In the genomic region with DNA sequence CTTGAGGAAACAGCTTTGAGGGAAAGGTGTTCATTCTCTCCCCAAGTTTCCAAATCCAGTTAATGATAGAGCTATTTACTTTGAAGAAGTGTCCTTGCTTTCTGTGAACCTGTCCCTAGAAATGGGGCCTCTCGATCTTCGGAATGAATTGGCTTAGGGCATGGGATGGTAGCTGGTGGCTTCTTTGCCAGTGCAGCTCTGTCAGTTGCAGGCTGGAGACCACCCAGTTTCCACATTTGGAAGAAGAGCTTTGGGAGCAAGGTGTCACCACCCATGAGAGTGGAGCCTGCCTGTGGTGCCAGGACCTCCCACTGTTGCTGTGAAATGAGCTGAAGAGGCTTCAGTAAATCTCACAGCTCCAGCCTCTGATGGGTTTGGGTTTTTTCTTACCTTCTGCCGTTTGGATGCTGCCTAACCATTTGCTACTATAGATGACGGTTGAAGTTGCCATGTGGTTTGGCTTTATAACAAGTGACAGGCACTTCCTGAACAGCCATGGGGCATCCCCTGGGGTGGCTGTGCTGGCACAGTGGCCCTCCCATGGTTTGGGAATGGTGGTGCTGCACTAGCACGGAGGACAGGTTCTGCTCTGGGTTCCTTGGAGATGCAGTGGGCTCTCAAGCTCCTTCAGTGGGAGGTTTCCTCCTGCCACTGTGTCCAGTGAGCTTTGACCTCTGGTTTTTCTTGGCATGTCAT, we compare ENCODE assay signal across 18 cellular contexts. TPM values are rescaled to one million over a fixed set of nuclear protein-coding genes. Genes with fewer than 3 reads are reported as not detected.
A peak's percentile ranks its signal among the peaks of the same experiment; 100 is the strongest.
DNase-seq lines count a peak whose midpoint lies in the region; ATAC-seq lines count a peak whose summit lies in the region.
"Had no signal": no experiment of that assay in that cellular context is flagged by ENCODE, and none has a peak within 500 bp of the region (broad histone marks: within the 10 kb centered on the region; RNA-seq: fewer than 3 reads in every experiment).

No MANE protein-coding gene starts in this region.

- peak overlapping the region; percentile 60 for H3K27ac Mint-ChIP-seq in activated naive CD8-positive, alpha-beta T cell treated with anti-CD3 and anti-CD28 coated beads, Interleukin-2, amount 10 ng/mL, durations not matched to agents 7 days and 5 days
- H3K27ac Mint-ChIP-seq in activated naive CD8-positive, alpha-beta T cell treated with anti-CD3 and anti-CD28 coated beads, Interleukin-2, amount 50 U/mL, for 24 hours, result no peak overlapping the region
- H3K27ac Mint-ChIP-seq in T-helper 1 cell treated with Interleukin-12 subunit alpha and Interleukin-12 subunit beta and Interleukin-4 antibody, amounts not matched to agents 30 μg/mL and 1 μg/mL, for 36 hours, result peak overlapping the region; percentile 52
- peak overlapping the region; percentile 45 for H3K27ac Mint-ChIP-seq in stimulated activated effector memory CD8-positive, alpha-beta T cell treated with anti-CD3 and anti-CD28 coated beads, Interleukin-12 subunit alpha, Interleukin-12 subunit beta, amount 100 ng/mL, for 72 hours

- ATAC-seq in activated naive CD8-positive, alpha-beta T cell treated with anti-CD3 and anti-CD28 coated beads, Interleukin-2, amount 10 ng/mL, durations not matched to agents 7 days and 5 days (ENCODE audit: low read depth), result peak; percentile 76
- ATAC-seq in activated naive CD8-positive, alpha-beta T cell treated with anti-CD3 and anti-CD28 coated beads, Interleukin-2, amount 50 U/mL, for 24 hours, result no peak
- ATAC-seq in esophagus mucosa, result peak; percentile 25
- ATAC-seq in stimulated activated effector memory CD8-positive, alpha-beta T cell treated with anti-CD3 and anti-CD28 coated beads, Interleukin-12 subunit alpha, Interleukin-12 subunit beta, amount 100 ng/mL, for 72 hours, result peak; percentile 71
- ATAC-seq in HG03469 (IDR thresholded peaks at IDR 0.05; ENCODE audit: unreplicated experiment), result no peak
- no peak for ATAC-seq in GM19395 (IDR thresholded peaks at IDR 0.05; ENCODE audit: unreplicated experiment)
- ATAC-seq: sciatic nerve had no signal

- peaks cover 23% of the 10 kb centered on the region for H3K36me3 Mint-ChIP-seq in activated naive CD8-positive, alpha-beta T cell treated with anti-CD3 and anti-CD28 coated beads, Interleukin-2, amount 10 ng/mL, durations not matched to agents 7 days and 5 days
- H3K36me3 Mint-ChIP-seq in activated naive CD8-positive, alpha-beta T cell treated with anti-CD3 and anti-CD28 coated beads, Interleukin-2, amount 50 U/mL, for 24 hours (ENCODE audit: low read depth), result peaks cover 21% of the 10 kb centered on the region
- peaks cover 26% of the 10 kb centered on the region for H3K36me3 Mint-ChIP-seq in T-helper 1 cell treated with Interleukin-12 subunit alpha and Interleukin-12 subunit beta and Interleukin-4 antibody, amounts not matched to agents 30 μg/mL and 1 μg/mL, for 36 hours (ENCODE audit: low read depth)
- peaks cover 52% of the 10 kb centered on the region for H3K36me3 Mint-ChIP-seq in stimulated activated effector memory CD8-positive, alpha-beta T cell treated with anti-CD3 and anti-CD28 coated beads, Interleukin-12 subunit alpha, Interleukin-12 subunit beta, amount 100 ng/mL, for 72 hours

- no peak for DNase-seq in activated naive CD8-positive, alpha-beta T cell treated with anti-CD3 and anti-CD28 coated beads, Interleukin-2, amount 10 ng/mL, durations not matched to agents 7 days and 5 days
- DNase-seq in activated naive CD8-positive, alpha-beta T cell treated with anti-CD3 and anti-CD28 coated beads, Interleukin-2, amount 50 U/mL, for 24 hours, result no peak
- DNase-seq in stimulated activated effector memory CD8-positive, alpha-beta T cell treated with anti-CD3 and anti-CD28 coated beads, Interleukin-12 subunit alpha, Interleukin-12 subunit beta, amount 100 ng/mL, for 72 hours (ENCODE audit: low spot score in 2 of 2), result no peak
- no peak for DNase-seq in SIG-M5 treated with dmso at 0.1 percent for 504 hours (lab: John Stamatoyannopoulos, UW; ENCODE audit: unreplicated experiment)
- DNase-seq: dorsolateral prefrontal cortex; KBM-7; kidney glomerular epithelial cell; mammary epithelial cell; NCI-H1436 treated with DMSO at 0.1 percent for 48 hours; NCI-H524; stimulated activated CD4-positive, alpha-beta T cell treated with anti-CD3 and anti-CD28 coated beads, Interleukin-15, amount 100 ng/mL, for 24 hours had no signal

- peaks cover 18% of the 10 kb centered on the region for H3K4me1 Mint-ChIP-seq in activated naive CD8-positive, alpha-beta T cell treated with anti-CD3 and anti-CD28 coated beads, Interleukin-2, amount 10 ng/mL, durations not matched to agents 7 days and 5 days
- peaks cover 12% of the 10 kb centered on the region for H3K4me1 Mint-ChIP-seq in activated naive CD8-positive, alpha-beta T cell treated with anti-CD3 and anti-CD28 coated beads, Interleukin-2, amount 50 U/mL, for 24 hours
- H3K4me1 Mint-ChIP-seq in T-helper 1 cell treated with Interleukin-12 subunit alpha and Interleukin-12 subunit beta and Interleukin-4 antibody, amounts not matched to agents 30 μg/mL and 1 μg/mL, for 36 hours (ENCODE audit: low read depth), result peaks cover 13% of the 10 kb centered on the region
- H3K4me1 Mint-ChIP-seq in stimulated activated effector memory CD8-positive, alpha-beta T cell treated with anti-CD3 and anti-CD28 coated beads, Interleukin-12 subunit alpha, Interleukin-12 subunit beta, amount 100 ng/mL, for 72 hours, result peaks cover 20% of the 10 kb centered on the region

- peaks cover 9% of the 10 kb centered on the region for H3K27me3 Mint-ChIP-seq in activated naive CD8-positive, alpha-beta T cell treated with anti-CD3 and anti-CD28 coated beads, Interleukin-2, amount 10 ng/mL, durations not matched to agents 7 days and 5 days
- H3K27me3 Mint-ChIP-seq in activated naive CD8-positive, alpha-beta T cell treated with anti-CD3 and anti-CD28 coated beads, Interleukin-2, amount 50 U/mL, for 24 hours, result peaks cover 3% of the 10 kb centered on the region
- H3K27me3 Mint-ChIP-seq in T-helper 1 cell treated with Interleukin-12 subunit alpha and Interleukin-12 subunit beta and Interleukin-4 antibody, amounts not matched to agents 30 μg/mL and 1 μg/mL, for 36 hours (ENCODE audit: low read depth), result peaks cover 9% of the 10 kb centered on the region
- H3K27me3 Mint-ChIP-seq: CD4-positive, alpha-beta memory T cell had no signal

- H3K4me3 Mint-ChIP-seq in activated naive CD8-positive, alpha-beta T cell treated with anti-CD3 and anti-CD28 coated beads, Interleukin-2, amount 10 ng/mL, durations not matched to agents 7 days and 5 days, result no peak overlapping the region
- no peak overlapping the region for H3K4me3 Mint-ChIP-seq in activated naive CD8-positive, alpha-beta T cell treated with anti-CD3 and anti-CD28 coated beads, Interleukin-2, amount 50 U/mL, for 24 hours
- no peak overlapping the region for H3K4me3 Mint-ChIP-seq in T-helper 1 cell treated with Interleukin-12 subunit alpha and Interleukin-12 subunit beta and Interleukin-4 antibody, amounts not matched to agents 30 μg/mL and 1 μg/mL, for 36 hours
- no peak overlapping the region for H3K4me3 Mint-ChIP-seq in stimulated activated effector memory CD8-positive, alpha-beta T cell treated with anti-CD3 and anti-CD28 coated beads, Interleukin-12 subunit alpha, Interleukin-12 subunit beta, amount 100 ng/mL, for 72 hours
- H3K4me3 Mint-ChIP-seq: CD4-positive, alpha-beta memory T cell had no signal

- no peaks in the 10 kb centered on the region for H3K9me3 Mint-ChIP-seq in activated naive CD8-positive, alpha-beta T cell treated with anti-CD3 and anti-CD28 coated beads, Interleukin-2, amount 10 ng/mL, durations not matched to agents 7 days and 5 days
- no peaks in the 10 kb centered on the region for H3K9me3 Mint-ChIP-seq in activated naive CD8-positive, alpha-beta T cell treated with anti-CD3 and anti-CD28 coated beads, Interleukin-2, amount 50 U/mL, for 24 hours
- H3K9me3 Mint-ChIP-seq in T-helper 1 cell treated with Interleukin-12 subunit alpha and Interleukin-12 subunit beta and Interleukin-4 antibody, amounts not matched to agents 30 μg/mL and 1 μg/mL, for 36 hours, result no peaks in the 10 kb centered on the region
- H3K9me3 Mint-ChIP-seq in stimulated activated effector memory CD8-positive, alpha-beta T cell treated with anti-CD3 and anti-CD28 coated beads, Interleukin-12 subunit alpha, Interleukin-12 subunit beta, amount 100 ng/mL, for 72 hours, result no peaks in the 10 kb centered on the region
- H3K9me3 Mint-ChIP-seq: CD4-positive, alpha-beta memory T cell had no signal

- POLR2A ChIA-PET in activated naive CD8-positive, alpha-beta T cell treated with anti-CD3 and anti-CD28 coated beads, Interleukin-2, amount 10 ng/mL, durations not matched to agents 7 days and 5 days (lab: Charles Lee), result interaction anchor here (1.1 to 1.2 kb wide), 2 partner anchors 24 to 32 kb away, joined by 3 to 4 read pairs; no protein-coding TSS in a partner anchor

RNA-seq across cellular contexts. Expression of gene SLC5A10, which starts 19.5 kb away (rescaled TPM):
- not detected for total RNA-seq in activated naive CD8-positive, alpha-beta T cell treated with anti-CD3 and anti-CD28 coated beads, Interleukin-2, amount 10 ng/mL, durations not matched to agents 7 days and 5 days
- 0.64 TPM for total RNA-seq in esophagus mucosa
- total RNA-seq: activated CD8-positive, alpha-beta memory T cell treated with anti-CD3 and anti-CD28 coated beads for 36 hours; CD4-positive, alpha-beta memory T cell; mammary epithelial cell; sciatic nerve had no signal

Comparison
In these comparisons a context has a peak if more than half of its experiments do, and no peak if none do; other contexts are left out.
1. ATAC-seq: peak in activated naive CD8-positive, alpha-beta T cell treated with anti-CD3 and anti-CD28 coated beads, Interleukin-2, amount 10 ng/mL, durations not matched to agents 7 days and 5 days (single experiment), esophagus mucosa (single experiment) and stimulated activated effector memory CD8-positive, alpha-beta T cell treated with anti-CD3 and anti-CD28 coated beads, Interleukin-12 subunit alpha, Interleukin-12 subunit beta, amount 100 ng/mL, for 72 hours (single experiment); none in activated naive CD8-positive, alpha-beta T cell treated with anti-CD3 and anti-CD28 coated beads, Interleukin-2, amount 50 U/mL, for 24 hours (single experiment), HG03469 (single experiment) and GM19395 (single experiment).